1 cellular context compared by ENCODE assay signal in genomic region chr11:67470337-67471002, GRCh38.
TF ChIP-seq lines count a peak whose summit lies in the region.

No MANE protein-coding gene starts in this region.

TF ChIP-seq in HepG2, 621 proteins besides CTCF, POLR2A, EP300 and RAD21 (continued from another document):
- TF ChIP-seq, protein P1, sequence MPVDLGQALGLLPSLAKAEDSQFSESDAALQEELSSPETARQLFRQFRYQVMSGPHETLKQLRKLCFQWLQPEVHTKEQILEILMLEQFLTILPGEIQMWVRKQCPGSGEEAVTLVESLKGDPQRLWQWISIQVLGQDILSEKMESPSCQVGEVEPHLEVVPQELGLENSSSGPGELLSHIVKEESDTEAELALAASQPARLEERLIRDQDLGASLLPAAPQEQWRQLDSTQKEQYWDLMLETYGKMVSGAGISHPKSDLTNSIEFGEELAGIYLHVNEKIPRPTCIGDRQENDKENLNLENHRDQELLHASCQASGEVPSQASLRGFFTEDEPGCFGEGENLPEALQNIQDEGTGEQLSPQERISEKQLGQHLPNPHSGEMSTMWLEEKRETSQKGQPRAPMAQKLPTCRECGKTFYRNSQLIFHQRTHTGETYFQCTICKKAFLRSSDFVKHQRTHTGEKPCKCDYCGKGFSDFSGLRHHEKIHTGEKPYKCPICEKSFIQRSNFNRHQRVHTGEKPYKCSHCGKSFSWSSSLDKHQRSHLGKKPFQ (CRISPR knock-in tag; IDR thresholded peaks at IDR 0.05; ENCODE audit: insufficient replicate concordance), result peak; percentile 32
- TF ChIP-seq RFX5 (IDR thresholded peaks at IDR 0.05; ENCODE audit: low read depth, low read length) (no peak), ZNF761 (CRISPR knock-in tag; conservative IDR thresholded peaks at IDR 0.05) (no peak)
